ENCODE assay signal across 13 cellular contexts in the genomic region with DNA sequence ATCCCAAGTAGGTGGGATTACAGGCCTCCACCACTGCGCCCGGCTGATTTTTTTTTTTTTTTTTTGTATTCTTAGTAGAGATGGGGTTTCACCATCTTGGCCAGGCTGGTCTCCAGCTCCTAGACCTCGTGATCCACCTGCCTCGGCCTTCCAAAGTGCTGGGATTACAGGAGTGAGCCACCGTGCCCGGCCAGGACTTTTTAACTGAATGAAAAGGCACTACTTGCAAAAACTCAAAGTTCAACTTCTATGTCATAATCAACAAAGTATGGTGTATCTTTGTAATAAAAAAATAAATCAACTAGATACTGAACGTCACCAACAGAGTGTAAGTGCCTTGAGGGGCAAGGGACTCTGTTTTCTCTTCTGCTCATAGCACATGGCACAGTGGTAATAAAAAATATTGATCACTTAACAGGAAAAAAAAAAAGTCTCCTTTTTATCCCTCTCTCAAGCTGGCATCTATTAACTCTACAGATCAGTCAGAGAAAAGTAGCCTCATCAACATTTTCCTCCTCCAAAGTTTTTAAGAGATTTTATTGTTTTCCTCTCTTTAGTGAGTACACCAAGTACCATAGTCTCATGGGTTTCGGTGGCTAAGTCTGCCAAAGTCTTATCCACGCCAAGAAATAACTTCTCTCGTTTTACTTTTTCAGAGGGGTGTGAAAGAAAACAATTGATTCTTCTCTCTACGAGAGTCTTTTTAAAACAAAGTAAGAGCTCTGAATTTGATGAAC. TPM values are rescaled to one million over a fixed set of nuclear protein-coding genes. Genes with fewer than 3 reads are reported as not detected.
A peak's percentile ranks its signal among the peaks of the same experiment; 100 is the strongest.
DNase-seq lines count a peak whose midpoint lies in the region; ATAC-seq and TF ChIP-seq lines count a peak whose summit lies in the region.
"Had no signal": no experiment of that assay in that cellular context is flagged by ENCODE, and none has a peak within 500 bp of the region (broad histone marks: within the 10 kb centered on the region; RNA-seq: fewer than 3 reads in every experiment).

No MANE protein-coding gene starts in this region.

- no peak overlapping the region for H3K4me2 ChIP-seq in mesendoderm (ENCODE audit: low read length)
- H3K4me2 ChIP-seq: PC-9 had no signal

- H3K27ac ChIP-seq in mesendoderm (ENCODE audit: low read depth, low read length), result no peak overlapping the region
- H3K27ac ChIP-seq in tibial artery, result peak overlapping the region; percentile 91 to 95
- H3K27ac ChIP-seq: PC-9 had no signal

- no peak overlapping the region for H2BK120ac ChIP-seq in mesendoderm (ENCODE audit: low read depth, low read length)

- no peak overlapping the region for H2BK15ac ChIP-seq in mesendoderm (replicated peaks; ENCODE audit: low read depth)

- no peak overlapping the region for H3K56ac ChIP-seq in mesendoderm (ENCODE audit: low read length)

- H3K79me1 ChIP-seq in mesendoderm (ENCODE audit: low read length), result no peaks in the 10 kb centered on the region

- H3K9me3 Mint-ChIP-seq in activated CD8-positive, alpha-beta memory T cell treated with anti-CD3 and anti-CD28 coated beads, Interleukin-2, amount 10 ng/mL, durations not matched to agents 7 days and 5 days (ENCODE audit: low read depth), result no peaks in the 10 kb centered on the region
- no peaks in the 10 kb centered on the region for H3K9me3 Mint-ChIP-seq in effector memory CD8-positive, alpha-beta T cell

- H4K5ac ChIP-seq in mesendoderm (ENCODE audit: low read length), result no peak overlapping the region

- peak overlapping the region; percentile 18 for H3K18ac ChIP-seq in mesendoderm (ENCODE audit: low read length)

- no CpG with 5 or more reads among the region's 11 CpGs for whole genome bisulfite sequencing in mesendoderm (ENCODE audit: extremely low coverage, insufficient coverage, low lambda C conversion rate)

- H3K4me1 Mint-ChIP-seq in activated CD8-positive, alpha-beta memory T cell treated with anti-CD3 and anti-CD28 coated beads, Interleukin-2, amount 10 ng/mL, durations not matched to agents 7 days and 5 days, result peaks cover 80% of the 10 kb centered on the region
- peaks cover 17 to 36% of the 10 kb centered on the region in 2 donors for H3K4me1 Mint-ChIP-seq in effector memory CD8-positive, alpha-beta T cell (ENCODE audit: low read depth in 2 of 2)

- intact Hi-C loops in tibial artery (cut with DNase I; ENCODE audit: low total_unique reads), result no loop called here

- no peaks in the 10 kb centered on the region for H3K79me2 ChIP-seq in mesendoderm (ENCODE audit: control insufficient read depth, insufficient read depth, low read length)

- H3K27me3 Mint-ChIP-seq in activated CD8-positive, alpha-beta memory T cell treated with anti-CD3 and anti-CD28 coated beads, Interleukin-2, amount 10 ng/mL, durations not matched to agents 7 days and 5 days, result no peaks in the 10 kb centered on the region
- H3K27me3 Mint-ChIP-seq in effector memory CD8-positive, alpha-beta T cell, result no peaks in the 10 kb centered on the region

- no peak overlapping the region for H3K23ac ChIP-seq in mesendoderm (ENCODE audit: low read length)

- H3K4me3 ChIP-seq in mesendoderm (ENCODE audit: low read length) (no peak overlapping the region), tibial artery (peak overlapping the region; percentile 36 to 37)
- H3K4me3 ChIP-seq: PC-9 had no signal

- no peaks in the 10 kb centered on the region for H3K9me3 ChIP-seq in tibial artery

- DNase-seq in activated CD8-positive, alpha-beta memory T cell treated with anti-CD3 and anti-CD28 coated beads, Interleukin-2, amount 10 ng/mL, durations not matched to agents 7 days and 5 days, result no peak
- DNase-seq in activated CD8-positive, alpha-beta memory T cell treated with anti-CD3 and anti-CD28 coated beads, Interleukin-2, amount 50 U/mL, for 4 hours, result no peak
- DNase-seq in effector memory CD8-positive, alpha-beta T cell, result no peak
- DNase-seq in mesendoderm (no peak), tibial artery (peak in 1 of 2 donors; percentile 63), COLO668 (lab: John Stamatoyannopoulos, UW; ENCODE audit: unreplicated experiment) (no peak), cerebellar nuclear complex (lab: John Stamatoyannopoulos, UW) (no peak), GOT3 (lab: John Stamatoyannopoulos, UW) (no peak)
- DNase-seq: activated CD4-positive, alpha-beta T cell treated with anti-CD3 and anti-CD28 coated beads for 48 hours; erythroblast; kidney; NCI-H146; PC-9 had no signal

- H3K27me3 ChIP-seq in mesendoderm (ENCODE audit: insufficient read depth, low read length, poor library complexity), result no peaks in the 10 kb centered on the region
- no peaks in the 10 kb centered on the region for H3K27me3 ChIP-seq in tibial artery

- no peak overlapping the region for H3K4me3 Mint-ChIP-seq in activated CD8-positive, alpha-beta memory T cell treated with anti-CD3 and anti-CD28 coated beads, Interleukin-2, amount 10 ng/mL, durations not matched to agents 7 days and 5 days
- H3K4me3 Mint-ChIP-seq in effector memory CD8-positive, alpha-beta T cell, result no peak overlapping the region

- H3K4ac ChIP-seq in mesendoderm (ENCODE audit: low read depth, low read length), result no peak overlapping the region

- CTCF ChIA-PET in activated CD8-positive, alpha-beta memory T cell treated with anti-CD3 and anti-CD28 coated beads, Interleukin-2, amount 10 ng/mL, durations not matched to agents 7 days and 5 days (lab: Charles Lee), result interaction anchor here (1.0 to 2.9 kb wide), 2 partner anchors 9 to 82 kb away, joined by 3 to 17 read pairs; no protein-coding TSS in a partner anchor

- H3K4me1 ChIP-seq in mesendoderm (ENCODE audit: control insufficient read depth, low read depth, low read length) (peaks cover 4% of the 10 kb centered on the region), tibial artery (peaks cover 4 to 74% (median 47%) of the 10 kb centered on the region in 4 donors)

- H3K27ac Mint-ChIP-seq in activated CD8-positive, alpha-beta memory T cell treated with anti-CD3 and anti-CD28 coated beads, Interleukin-2, amount 10 ng/mL, durations not matched to agents 7 days and 5 days, result peak overlapping the region; percentile 99
- H3K27ac Mint-ChIP-seq in effector memory CD8-positive, alpha-beta T cell, result peak overlapping the region; percentile 64 to 72

- H2AK5ac ChIP-seq in mesendoderm (ENCODE audit: low read length), result no peak overlapping the region

- no peak overlapping the region for H3K9ac ChIP-seq in mesendoderm (ENCODE audit: low read length)

- H4K8ac ChIP-seq in mesendoderm (ENCODE audit: low read depth, low read length), result no peak overlapping the region

- no peak for TF ChIP-seq CTCF in tibial artery (IDR thresholded peaks at IDR 0.05)

- H2BK5ac ChIP-seq in mesendoderm (ENCODE audit: low read length), result no peak overlapping the region

- ATAC-seq in activated CD8-positive, alpha-beta memory T cell treated with anti-CD3 and anti-CD28 coated beads, Interleukin-2, amount 10 ng/mL, durations not matched to agents 7 days and 5 days, result no peak
- no peak for ATAC-seq in effector memory CD8-positive, alpha-beta T cell (replicated peaks)

- peaks cover 2% of the 10 kb centered on the region for H3K36me3 Mint-ChIP-seq in activated CD8-positive, alpha-beta memory T cell treated with anti-CD3 and anti-CD28 coated beads, Interleukin-2, amount 10 ng/mL, durations not matched to agents 7 days and 5 days
- peaks cover 13% of the 10 kb centered on the region for H3K36me3 Mint-ChIP-seq in effector memory CD8-positive, alpha-beta T cell (ENCODE audit: insufficient read depth)

- H3K36me3 ChIP-seq in mesendoderm (ENCODE audit: control insufficient read depth, insufficient read depth, low read length) (no peaks in the 10 kb centered on the region), tibial artery (no peaks in the 10 kb centered on the region)

RNA-seq across cellular contexts. Expression of a gene that starts 10.6 kb away (rescaled TPM):
- 100 to 1,000 TPM in 1 of 2 experiments, 10 to 100 TPM in 1; 85.6 to 103 TPM for total RNA-seq in activated CD8-positive, alpha-beta memory T cell treated with anti-CD3 and anti-CD28 coated beads, Interleukin-2, amount 10 ng/mL, durations not matched to agents 7 days and 5 days
- 45.2 TPM for polyA plus RNA-seq in mesendoderm (2013, experiment 1 of 2)
- 47.9 TPM for polyA plus RNA-seq in mesendoderm (2013, experiment 2 of 2)
